ENCODE assay signal across 27 cellular contexts in the genomic region with DNA sequence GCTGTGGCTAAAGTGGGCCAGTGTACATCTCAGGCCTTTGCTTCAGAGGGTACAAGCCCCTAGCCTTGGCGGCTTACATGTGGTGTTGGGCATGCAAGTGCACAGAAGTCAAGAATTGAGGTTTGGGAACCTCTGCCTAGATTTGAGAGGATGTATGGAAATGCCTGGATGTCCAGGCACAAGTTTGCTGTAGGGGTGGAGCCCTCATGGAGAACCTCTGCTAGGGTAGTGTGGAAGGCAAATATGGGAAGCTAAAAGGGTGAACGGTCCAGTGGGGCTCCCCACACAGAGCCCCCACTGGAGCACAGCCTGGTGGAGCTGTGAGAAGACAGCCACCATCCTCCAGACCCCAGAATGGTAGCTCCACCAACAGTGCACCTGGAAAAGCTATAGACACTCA. TPM values are rescaled to one million over a fixed set of nuclear protein-coding genes. Genes with fewer than 3 reads are reported as not detected.
"Had no signal": no experiment of that assay in that cellular context is flagged by ENCODE, and none has a peak within 500 bp of the region (broad histone marks: within the 10 kb centered on the region; RNA-seq: fewer than 3 reads in every experiment).

No MANE protein-coding gene starts in this region.

- H3K36me3 ChIP-seq: neural progenitor cell, neutrophil, pancreas, prostate gland, right lobe of liver, sigmoid colon, thoracic aorta, thyroid gland, upper lobe of left lung, vagina had no signal

- H3K4me3 ChIP-seq: neural progenitor cell, pancreas, prostate gland, right atrium auricular region, right lobe of liver, sigmoid colon, stomach, thoracic aorta, thyroid gland, tibial nerve, upper lobe of left lung, vagina had no signal

- H2AFZ ChIP-seq: neural progenitor cell had no signal

- FAIRE-seq: pancreas, small intestine, urothelium cell line had no signal

- H3K4me1 ChIP-seq: neural progenitor cell, pancreas, prostate gland, right atrium auricular region, right lobe of liver, stomach, thyroid gland, tibial nerve, upper lobe of left lung, vagina had no signal

- H3K9ac ChIP-seq: neural progenitor cell had no signal

- H3K9me3 ChIP-seq: neutrophil, pancreas, prostate gland, thyroid gland, vagina had no signal

- H3K27me3 ChIP-seq: neural progenitor cell, neutrophil, pancreas, right atrium auricular region, right lobe of liver, sigmoid colon, stomach, thyroid gland, tibial nerve, upper lobe of left lung, vagina had no signal

- DNase-seq: naive thymus-derived CD4-positive, alpha-beta T cell; natural killer cell; nucleus accumbens; pancreas; retina; right lobe of liver; sigmoid colon; small intestine; stimulated activated CD4-positive, alpha-beta T cell treated with anti-CD3 and anti-CD28 coated beads, Interleukin-15, amount 100 ng/mL, for 24 hours; stimulated activated CD4-positive, alpha-beta T cell treated with anti-CD3 and anti-CD28 coated beads, Interleukin-2, amount 100 ng/mL, for 24 hours; stimulated activated CD4-positive, alpha-beta T cell treated with anti-CD3 and anti-CD28 coated beads, Interleukin-2, amount 100 ng/mL, for 48 hours; stimulated activated CD4-positive, alpha-beta T cell treated with anti-CD3 and anti-CD28 coated beads, Interleukin-4, amount 100 ng/mL, for 24 hours; stimulated activated naive B cell treated with anti-CD40 and anti-IgM and Interleukin-4, amounts not matched to agents 10 μg/mL and 1 μg/mL and 100 μg/mL, for 72 hours; stimulated activated naive CD4-positive, alpha-beta T cell treated with Interleukin-2 at 50 U/mL for 16 hours; stomach; thyroid gland; trophoblast cell; upper lobe of left lung had no signal

- H3K4me2 ChIP-seq: neural progenitor cell had no signal

- H3K27ac ChIP-seq: neural progenitor cell, neutrophil, pancreas, prostate gland, right atrium auricular region, right lobe of liver, sigmoid colon, stomach, thoracic aorta, thyroid gland, tibial nerve, upper lobe of left lung, vagina had no signal

RNA-seq across cellular contexts. Expression of gene PGR, which starts 28.5 kb away (rescaled TPM):
- polyA plus RNA-seq: naive thymus-derived CD4-positive, alpha-beta T cell; neural cell had no signal
